Comparison of ENCODE assay signal across 2 cellular contexts in genomic region chr16:20768818-20769217, GRCh38.
TF ChIP-seq lines count a peak whose summit lies in the region.

No MANE protein-coding gene starts in this region.

TF ChIP-seq in HepG2, 621 proteins besides CTCF, POLR2A, EP300 and RAD21:
- no peak for TF ChIP-seq MZF1 (CRISPR knock-in tag; IDR thresholded peaks at IDR 0.05; ENCODE audit: borderline replicate concordance)
- TF ChIP-seq ESRRA (CRISPR knock-in tag; IDR thresholded peaks at IDR 0.05; ENCODE audit: low read depth), result no peak
- no peak for TF ChIP-seq TP53 (CRISPR knock-in tag; conservative IDR thresholded peaks at IDR 0.05)
- TF ChIP-seq FUBP1 (CRISPR knock-in tag; IDR thresholded peaks at IDR 0.05; ENCODE audit: borderline replicate concordance), result 0 out of 2 replicates have a peak, but pooled peaks have one; percentile 26
- TF ChIP-seq ZNF605 (CRISPR knock-in tag; IDR thresholded peaks at IDR 0.05), result no peak
- TF ChIP-seq MTA3 (CRISPR knock-in tag; IDR thresholded peaks at IDR 0.05), result no peak
- TF ChIP-seq NR1H2 (CRISPR knock-in tag; IDR thresholded peaks at IDR 0.05; ENCODE audit: borderline replicate concordance, low read depth), result no peak
- no peak for TF ChIP-seq ZBTB4 (CRISPR knock-in tag; IDR thresholded peaks at IDR 0.05; ENCODE audit: borderline replicate concordance)
- no peak for TF ChIP-seq HNRNPLL (IDR thresholded peaks at IDR 0.05; ENCODE audit: low read depth, low read length, poor library complexity, severe bottlenecking)
- TF ChIP-seq CREBL2 (CRISPR knock-in tag; IDR thresholded peaks at IDR 0.05; ENCODE audit: borderline replicate concordance), result no peak
- no peak for TF ChIP-seq ZNF275 (CRISPR knock-in tag; IDR thresholded peaks at IDR 0.05; ENCODE audit: borderline replicate concordance)
- TF ChIP-seq MAFF (IDR thresholded peaks at IDR 0.05; ENCODE audit: low read depth, low read length), result peak; percentile 94
- no peak for TF ChIP-seq ZNF546 (CRISPR knock-in tag; conservative IDR thresholded peaks at IDR 0.05)
- no peak for TF ChIP-seq NR3C1 (CRISPR knock-in tag; IDR thresholded peaks at IDR 0.05)
- no peak for TF ChIP-seq MAX (IDR thresholded peaks at IDR 0.05)
- TF ChIP-seq MAFK (conservative IDR thresholded peaks at IDR 0.05 in 1 of 2, IDR thresholded peaks at IDR 0.05 in 1 of 2; ENCODE audit: low read length in 2 of 2), result peak; percentile 91 to 96

TF ChIP-seq in K562, 482 proteins besides CTCF, POLR2A, EP300 and RAD21:
- TF ChIP-seq CBX1 (IDR thresholded peaks at IDR 0.05; ENCODE audit: low read depth) (no peak), MAFF (IDR thresholded peaks at IDR 0.05; ENCODE audit: low read length) (peak; percentile 35; the same call in 1 of the 2 replicates), ZNF12 (CRISPR knock-in tag; IDR thresholded peaks at IDR 0.05) (no peak), ZNF316 (IDR thresholded peaks at IDR 0.05) (peak; percentile 57), CHD7 (IDR thresholded peaks at IDR 0.05; ENCODE audit: low read depth, low read length) (no peak), ARID3A (IDR thresholded peaks at IDR 0.05; ENCODE audit: borderline replicate concordance, low read depth, low read length) (no peak), MLX (CRISPR knock-in tag; conservative IDR thresholded peaks at IDR 0.05) (0 out of 4 replicates have a peak, but pooled peaks of 1 of the 2 experiments have one; percentile 34), RUNX1 (IDR thresholded peaks at IDR 0.05; ENCODE audit: low read depth) (no peak), E2F1 (CRISPR knock-in tag; IDR thresholded peaks at IDR 0.05) (no peak), KLF16 (IDR thresholded peaks at IDR 0.05) (no peak), C11orf30 (IDR thresholded peaks at IDR 0.05; ENCODE audit: low read depth) (peak; percentile 23; the same call in 1 of the 2 replicates)
